In genomic region chr14:69773571-69774276, GRCh38 we compare ENCODE assay signal across 22 cellular contexts. TPM values are rescaled to one million over a fixed set of nuclear protein-coding genes. Genes with fewer than 3 reads are reported as not detected.
DNase-seq lines count a peak whose midpoint lies in the region; ATAC-seq and TF ChIP-seq lines count a peak whose summit lies in the region.
"Had no signal": no experiment of that assay in that cellular context is flagged by ENCODE, and none has a peak within 500 bp of the region (broad histone marks: within the 10 kb centered on the region; RNA-seq: fewer than 3 reads in every experiment).

No MANE protein-coding gene starts in this region.

- no peak overlapping the region for H3K9ac ChIP-seq in Karpas-422 (ENCODE audit: low read length)

- no peaks in the 10 kb centered on the region for H3K9me2 ChIP-seq in Karpas-422 (replicated peaks; ENCODE audit: insufficient read depth, low read length)

- no peaks in the 10 kb centered on the region for H3K9me3 ChIP-seq in Karpas-422 (ENCODE audit: low read length)
- H3K9me3 ChIP-seq: left lung, MG63 had no signal

- peak; percentile 44 for DNase-seq in activated CD8-positive, alpha-beta memory T cell treated with anti-CD3 and anti-CD28 coated beads for 24 hours
- no peak for DNase-seq in activated CD8-positive, alpha-beta memory T cell treated with anti-CD3 and anti-CD28 coated beads, Interleukin-2, amount 50 U/mL, for 4 hours
- DNase-seq in Karpas-422 = peak; percentile 52
- DNase-seq in ecto neural progenitor cell (ENCODE audit: low spot score) = peak; percentile 28
- DNase-seq in osteocyte (ENCODE audit: extremely low spot score, unreplicated experiment) = peak; percentile 27
- DNase-seq in hippocampal formation (lab: John Stamatoyannopoulos, UW) = no peak
- no peak for DNase-seq in NCI-H69 (lab: John Stamatoyannopoulos, UW)
- DNase-seq: activated CD4-positive, alpha-beta T cell treated with anti-CD3 and anti-CD28 coated beads, Interleukin-2, amount 10 ng/mL, durations not matched to agents 24 days and 14 days; activated T-cell treated with anti-CD3 and anti-CD28 coated beads, Interleukin-2, amount 50 U/mL, for 48 hours; Calu3; head of caudate nucleus; left lung; MG63; NCI-H2171 treated with DMSO at 0.1 percent for 48 hours; NCI-H748 treated with DMSO at 0.1 percent for 48 hours; SHP77 treated with DMSO at 0.1 percent for 48 hours had no signal

- peaks cover 55% of the 10 kb centered on the region for H4K20me1 ChIP-seq in Karpas-422 (ENCODE audit: insufficient read depth, low read depth, low read length)

- no peak for ATAC-seq in GM21786 (IDR thresholded peaks at IDR 0.05; ENCODE audit: unreplicated experiment)
- ATAC-seq: left lung had no signal

- H2AFZ ChIP-seq in Karpas-422 (ENCODE audit: low read length) = no peak overlapping the region

- no peaks in the 10 kb centered on the region for H3K27me3 Mint-ChIP-seq in osteocyte (ENCODE audit: unreplicated experiment)
- H3K27me3 Mint-ChIP-seq: activated CD4-positive, alpha-beta T cell treated with anti-CD3 and anti-CD28 coated beads, Interleukin-2, amount 10 ng/mL, durations not matched to agents 24 days and 14 days had no signal

- no peaks in the 10 kb centered on the region for H3K9me3 Mint-ChIP-seq in osteocyte (ENCODE audit: unreplicated experiment)
- H3K9me3 Mint-ChIP-seq: activated CD4-positive, alpha-beta T cell treated with anti-CD3 and anti-CD28 coated beads, Interleukin-2, amount 10 ng/mL, durations not matched to agents 24 days and 14 days; brain had no signal

- peaks cover 17% of the 10 kb centered on the region for H3K4me1 Mint-ChIP-seq in osteocyte (ENCODE audit: unreplicated experiment)

- no peak overlapping the region for H3K4me2 ChIP-seq in Karpas-422 (ENCODE audit: low read depth, low read length, poor library complexity, severe bottlenecking)

- no peak for TF ChIP-seq CTCF in osteocyte (IDR thresholded peaks at IDR 0.05)

- H3K36me3 Mint-ChIP-seq in osteocyte (ENCODE audit: unreplicated experiment) = peaks cover 73% of the 10 kb centered on the region

- H3K4me1 ChIP-seq in Karpas-422 (ENCODE audit: low read length) = peaks cover 3% of the 10 kb centered on the region

- no peak overlapping the region for H3K27ac Mint-ChIP-seq in osteocyte (ENCODE audit: unreplicated experiment)
- H3K27ac Mint-ChIP-seq: activated CD4-positive, alpha-beta T cell treated with anti-CD3 and anti-CD28 coated beads, Interleukin-2, amount 10 ng/mL, durations not matched to agents 24 days and 14 days had no signal

- H3K79me2 ChIP-seq in Karpas-422 (ENCODE audit: low read length) = peaks cover 29% of the 10 kb centered on the region

- H3K4me3 Mint-ChIP-seq in osteocyte (ENCODE audit: unreplicated experiment) = no peak overlapping the region
- H3K4me3 Mint-ChIP-seq: activated CD4-positive, alpha-beta T cell treated with anti-CD3 and anti-CD28 coated beads, Interleukin-2, amount 10 ng/mL, durations not matched to agents 24 days and 14 days had no signal

- H3K4me3 ChIP-seq in Karpas-422 (ENCODE audit: low read length) = no peak overlapping the region
- H3K4me3 ChIP-seq: coronary artery, left lung, MG63 had no signal

- peaks cover 94% of the 10 kb centered on the region for H3K36me3 ChIP-seq in Karpas-422 (ENCODE audit: insufficient read depth, low read length)

- H3K27me3 ChIP-seq in Karpas-422 (ENCODE audit: low read length) = no peaks in the 10 kb centered on the region
- H3K27me3 ChIP-seq: left lung, MG63 had no signal

- no peak overlapping the region for H3K27ac ChIP-seq in Karpas-422 (ENCODE audit: low read length)
- H3K27ac ChIP-seq: coronary artery had no signal

RNA-seq across cellular contexts. Expression of gene SRSF5, which starts 6.8 kb away (rescaled TPM):
- 292 and 379 TPM in 2 replicates for total RNA-seq in Karpas-422 (2014; rRNA removed; shearing (Covaris generic); ENCODE audit: low replicate concordance)
- 245 and 279 TPM in 2 replicates for total RNA-seq in osteocyte

RNA-seq across cellular contexts. Expression of gene SLC10A1, which starts 23.3 kb away (rescaled TPM):
- not detected in 2 replicates for total RNA-seq in Karpas-422 (2014; rRNA removed; shearing (Covaris generic); ENCODE audit: low replicate concordance)
- not detected in 2 replicates for total RNA-seq in osteocyte
- total RNA-seq: activated CD4-positive, alpha-beta T cell treated with anti-CD3 and anti-CD28 coated beads, Interleukin-2, amount 10 ng/mL, durations not matched to agents 24 days and 14 days; Calu3; Daoy; left lung; mononuclear cell; urinary bladder had no signal

Comparison
In these comparisons a context has a peak if more than half of its experiments do, and no peak if none do; other contexts are left out.
1. DNase-seq: peak in activated CD8-positive, alpha-beta memory T cell treated with anti-CD3 and anti-CD28 coated beads for 24 hours (single experiment), Karpas-422 (single experiment), ecto neural progenitor cell (single experiment) and osteocyte (single experiment); none in activated CD8-positive, alpha-beta memory T cell treated with anti-CD3 and anti-CD28 coated beads, Interleukin-2, amount 50 U/mL, for 4 hours (single experiment), hippocampal formation (0 of 2) and NCI-H69 (single experiment).